Comparison of ENCODE assay signal across 8 cellular contexts in the genomic region with DNA sequence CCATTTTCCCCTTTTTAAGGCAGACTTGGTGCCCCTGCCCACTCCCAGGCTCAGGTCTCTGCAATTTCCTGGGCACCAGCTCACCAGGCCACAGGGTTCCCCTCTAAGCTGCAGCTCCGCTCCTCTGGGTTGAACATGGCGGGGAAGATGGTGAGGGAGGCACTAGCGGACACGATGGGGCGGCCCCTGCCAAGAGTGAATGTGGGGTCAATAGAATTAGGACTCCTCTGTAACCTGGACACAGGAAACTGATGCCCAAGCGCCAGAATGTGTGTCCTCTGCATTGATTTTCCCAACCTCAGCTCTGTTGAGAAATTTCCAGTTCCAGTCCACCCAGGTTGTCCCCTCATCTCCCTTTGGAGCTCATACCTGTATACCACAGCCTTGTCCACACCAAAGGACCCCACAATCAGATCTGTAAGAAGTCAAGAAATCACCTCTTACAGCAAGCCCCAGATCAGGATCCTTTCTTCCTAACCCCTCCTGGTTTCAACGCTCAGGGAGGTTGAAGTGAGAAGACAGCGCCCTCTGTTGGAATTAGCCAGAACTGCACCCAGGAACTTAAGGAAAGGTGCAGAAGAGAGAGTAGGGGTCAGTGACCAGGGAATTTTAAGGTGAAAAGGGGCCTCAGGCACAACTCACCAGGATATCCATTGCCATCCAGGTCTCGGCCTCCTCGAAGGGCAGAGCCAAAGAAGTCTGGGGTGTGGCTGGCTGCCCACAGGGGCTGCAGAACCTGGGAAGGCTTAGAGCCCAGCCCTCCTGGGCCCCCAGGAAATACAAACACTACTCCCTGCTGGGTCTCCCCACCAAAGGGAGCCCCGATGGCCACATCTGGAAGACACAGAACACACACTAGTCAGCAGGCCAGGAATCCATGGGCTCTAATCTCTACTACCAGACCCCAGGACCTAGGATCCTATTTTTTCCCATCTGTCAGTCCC. TPM values are rescaled to one million over a fixed set of nuclear protein-coding genes. Genes with fewer than 3 reads are reported as not detected.
DNase-seq lines count a peak whose midpoint lies in the region; ATAC-seq, FAIRE-seq and TF ChIP-seq lines count a peak whose summit lies in the region.

No MANE protein-coding gene starts in this region.

- TF ChIP-seq EP300 in A549 (IDR thresholded peaks at IDR 0.05) = no peak

- H3K4me1 Mint-ChIP-seq in activated T-cell treated with anti-CD3 and anti-CD28 coated beads, Interleukin-2, amount 50 U/mL, for 4 hours (ENCODE audit: low read depth) = peaks cover 37% of the 10 kb centered on the region

- H3K4me1 ChIP-seq in A549 (no peaks in the 10 kb centered on the region), psoas muscle (no peaks in the 10 kb centered on the region)

- peaks cover 39% of the 10 kb centered on the region for H3K36me3 Mint-ChIP-seq in activated T-cell treated with anti-CD3 and anti-CD28 coated beads, Interleukin-2, amount 50 U/mL, for 4 hours (ENCODE audit: insufficient read depth)

- no peak overlapping the region for H3K4me3 Mint-ChIP-seq in activated T-cell treated with anti-CD3 and anti-CD28 coated beads, Interleukin-2, amount 50 U/mL, for 4 hours

- FAIRE-seq in A549 (lab: Jason Lieb, UNC) = no peak

- H3K9me3 Mint-ChIP-seq in activated T-cell treated with anti-CD3 and anti-CD28 coated beads, Interleukin-2, amount 50 U/mL, for 4 hours = no peaks in the 10 kb centered on the region

- ATAC-seq in A549 (peak in 1 of 2 experiments; percentile 71; a peak in 3 of 6 replicates), psoas muscle (peak; percentile 41 to 67 (median 56)), GM21717 (IDR thresholded peaks at IDR 0.05; ENCODE audit: unreplicated experiment) (no peak)
- peak; percentile 66 to 76 for ATAC-seq in activated T-cell treated with anti-CD3 and anti-CD28 coated beads, Interleukin-2, amount 50 U/mL, for 4 hours

- peak in 1 of 2 experiments; percentile 39; a peak in 2 of 5 replicates for TF ChIP-seq RAD21 in A549 (conservative IDR thresholded peaks at IDR 0.05 in 1 of 2, IDR thresholded peaks at IDR 0.05 in 1 of 2)

- H3K27ac ChIP-seq in A549 (no peak overlapping the region), psoas muscle (no peak overlapping the region)

- TF ChIP-seq CTCF in A549 (IDR thresholded peaks at IDR 0.05) = peak; percentile 74
- peak; percentile 93 for TF ChIP-seq CTCF in GM10266 (IDR thresholded peaks at IDR 0.05; ENCODE audit: control insufficient read depth, insufficient read depth, low read depth, missing control alignments)
- peak; percentile 99 for TF ChIP-seq CTCF in fibroblast of pulmonary artery (IDR thresholded peaks at IDR 0.05; ENCODE audit: low read length, missing control alignments)
- peak; percentile 93 for TF ChIP-seq CTCF in psoas muscle (IDR thresholded peaks at IDR 0.05)

- H3K27me3 Mint-ChIP-seq in activated T-cell treated with anti-CD3 and anti-CD28 coated beads, Interleukin-2, amount 50 U/mL, for 4 hours (ENCODE audit: low read depth) = no peaks in the 10 kb centered on the region

- WGBS in A549 (ENCODE audit: missing lambda C conversion rate) = 52% methylated on average over 11 of the region's 11 CpGs
- WGBS in psoas muscle, 3 donors = 66 to 72% (median 67%) methylated on average over 11 of the region's 11 CpGs

- POLR2A ChIA-PET in A549 (lab: Yijun Ruan, JAX) = no interaction called here

- no peak overlapping the region for H3K4me2 ChIP-seq in A549

- H3K9me3 ChIP-seq in A549 (no peaks in the 10 kb centered on the region), psoas muscle (no peaks in the 10 kb centered on the region)

- DNase-seq in A549 (ENCODE audit: low read depth in 1 of 2, low spot score in 1 of 2) (peak in 1 of 2 experiments; percentile 66), GM10266 (ENCODE audit: extremely low spot score) (no peak), NCI-H82 (lab: John Stamatoyannopoulos, UW) (peak; percentile 85), fibroblast of pulmonary artery (ENCODE audit: low read depth) (peak; percentile 76), psoas muscle (peak in 1 of 2 donors; percentile 62), hippocampal formation (lab: John Stamatoyannopoulos, UW) (no peak)
- peak; percentile 64 for DNase-seq in activated T-cell treated with anti-CD3 and anti-CD28 coated beads, Interleukin-2, amount 50 U/mL, for 4 hours

- CTCF ChIA-PET in A549 (lab: Yijun Ruan, JAX) = interaction anchor here (0.8 to 12.7 kb wide), 10 partner anchors 9 to 162 kb away, joined by 3 to 1279 read pairs (median 6); a partner anchor contains a TSS

- H3K36me3 ChIP-seq in psoas muscle (ENCODE audit: insufficient read depth in 1 of 2, low read depth in 1 of 2) = peaks cover 18 to 97% of the 10 kb centered on the region in 2 donors

- no peaks in the 10 kb centered on the region for H3K27me3 ChIP-seq in psoas muscle (ENCODE audit: insufficient read depth in 3 of 3, low read length in 2 of 3)

- H3K4me3 ChIP-seq in A549 (no peak overlapping the region), fibroblast of pulmonary artery (replicated peaks; ENCODE audit: low read depth, low read length) (no peak overlapping the region), psoas muscle (no peak overlapping the region)

- TF ChIP-seq POLR2A in A549 (IDR thresholded peaks at IDR 0.05; ENCODE audit: low read length) = no peak

- intact Hi-C loops in psoas muscle (cut with DNase I) = no loop called here

TF ChIP-seq in A549, 52 proteins besides CTCF, POLR2A, EP300 and RAD21:
- TF ChIP-seq ZFP36 (IDR thresholded peaks at IDR 0.05; ENCODE audit: borderline replicate concordance, partially characterized antibody) (no peak), SMC3 (IDR thresholded peaks at IDR 0.05) (peak; percentile 26; the same call in 1 of the 3 replicates), GATA3 (IDR thresholded peaks at IDR 0.05; ENCODE audit: borderline replicate concordance) (no peak)

RNA-seq across cellular contexts. Expression of a gene that starts 14.7 kb away (rescaled TPM):
- polyA plus RNA-seq in A549 (2011; rRNA removed) (31.7 and 36.1 TPM in 2 replicates), A549 (2017; fragmentation: RNase III; extraction: RNeasy Plus Mini Kit Qiagen cat#74134 plus additional on column Dnase treatment) (21.5 to 30.0 TPM (median 27.2 TPM) in 3 replicates), psoas muscle (100 to 1,000 TPM in 1 of 3 donors, 10 to 100 TPM in 2; 13.7 to 244 (median 39.7) TPM)
- 16.5 and 22.7 TPM in 2 replicates for polyA plus RNA-seq in A549 (2012; cell fraction: cytosol; rRNA removed)
- polyA plus RNA-seq in A549 (2012; cell fraction: nucleus; rRNA removed) = 49.4 and 51.0 TPM in 2 replicates
- polyA minus RNA-seq in A549 (2011; rRNA and poly(A)+ RNA removed) = 57.4 and 67.8 TPM in 2 replicates
- total RNA-seq in activated T-cell treated with anti-CD3 and anti-CD28 coated beads, Interleukin-2, amount 50 U/mL, for 4 hours = 10 to 100 TPM in 2 of 3 donors, 1 to 10 TPM in 1; 9.3 to 16.4 (median 12.4) TPM
- total RNA-seq in psoas muscle = 10 to 100 TPM; 24.0 to 80.3 (median 41.9) TPM

RNA-seq across cellular contexts. Expression of a gene that starts 19.8 kb away (rescaled TPM):
- polyA plus RNA-seq in A549 (2011; rRNA removed) = 1.8 and 3.0 TPM in 2 replicates
- polyA plus RNA-seq in A549 (2012; cell fraction: cytosol; rRNA removed) = 3.6 and 5.9 TPM in 2 replicates
- 3.9 and 4.4 TPM in 2 replicates for polyA plus RNA-seq in A549 (2012; cell fraction: nucleus; rRNA removed)
- 10.0 to 14.9 TPM (median 14.1 TPM) in 3 replicates for polyA plus RNA-seq in A549 (2017; fragmentation: RNase III; extraction: RNeasy Plus Mini Kit Qiagen cat#74134 plus additional on column Dnase treatment)
- polyA minus RNA-seq in A549 (2011; rRNA and poly(A)+ RNA removed) = 9.2 and 9.4 TPM in 2 replicates
- 1 to 10 TPM in 1 of 3 donors, under 1 TPM in 2; 0.48 to 1.1 (median 0.55) TPM for total RNA-seq in activated T-cell treated with anti-CD3 and anti-CD28 coated beads, Interleukin-2, amount 50 U/mL, for 4 hours
- total RNA-seq in psoas muscle = 10 to 100 TPM; 25.5 to 85.8 (median 68.9) TPM
- 10 to 100 TPM in 2 of 3 donors, 1 to 10 TPM in 1; 4.9 to 28.0 (median 24.5) TPM for polyA plus RNA-seq in psoas muscle

RNA-seq across cellular contexts. Expression of a gene that starts 40.0 kb away (rescaled TPM):
- polyA plus RNA-seq in A549 (2011; rRNA removed) = not detected in 2 replicates
- 0.04 TPM in 1 of 2 replicates, not detected in the other for polyA plus RNA-seq in A549 (2012; cell fraction: cytosol; rRNA removed)
- 0.15 and 0.18 TPM in 2 replicates for polyA plus RNA-seq in A549 (2012; cell fraction: nucleus; rRNA removed)
- 0.04 TPM in 1 of 3 replicates, not detected in the others for polyA plus RNA-seq in A549 (2017; fragmentation: RNase III; extraction: RNeasy Plus Mini Kit Qiagen cat#74134 plus additional on column Dnase treatment)
- polyA minus RNA-seq in A549 (2011; rRNA and poly(A)+ RNA removed) = not detected in 2 replicates
- total RNA-seq in activated T-cell treated with anti-CD3 and anti-CD28 coated beads, Interleukin-2, amount 50 U/mL, for 4 hours = under 1 TPM in 2 of 3 donors, not detected in 1; 0.13 to 0.49 TPM
- total RNA-seq in psoas muscle = under 1 TPM in 1 of 4 donors, not detected in 3; 0.40 TPM
- under 1 TPM in 1 of 3 donors, not detected in 2; 0.16 TPM for polyA plus RNA-seq in psoas muscle

Comparison
In these comparisons a context has a peak if more than half of its experiments do, and no peak if none do; other contexts are left out.
1. DNase-seq: peak in NCI-H82 (single experiment), activated T-cell treated with anti-CD3 and anti-CD28 coated beads, Interleukin-2, amount 50 U/mL, for 4 hours (single experiment) and fibroblast of pulmonary artery (single experiment); none in GM10266 (single experiment) and hippocampal formation (0 of 2).
2. RNA of a gene that starts 19.8 kb away (total RNA-seq): 25.5 to 85.8 TPM in psoas muscle; 0.48 to 1.1 TPM in activated T-cell treated with anti-CD3 and anti-CD28 coated beads, Interleukin-2, amount 50 U/mL, for 4 hours; every median in the first group is over 10 times any median in the second.
3. Peak in every context shown above with its lines, with median percentiles within 50 percentile points of each other: CTCF ChIP-seq.